Comparison of ENCODE assay signal across 15 cellular contexts in genomic region chr14:89252887-89253532, GRCh38.
DNase-seq lines count a peak whose midpoint lies in the region; ATAC-seq and TF ChIP-seq lines count a peak whose summit lies in the region.
"Had no signal": no experiment of that assay in that cellular context is flagged by ENCODE, and none has a peak within 500 bp of the region (broad histone marks: within the 10 kb centered on the region; RNA-seq: fewer than 3 reads in every experiment).

No MANE protein-coding gene starts in this region.

- no peak overlapping the region for H3K27ac ChIP-seq in C4-2B
- no peak overlapping the region for H3K27ac ChIP-seq in brain microvascular endothelial cell
- no peak overlapping the region for H3K27ac ChIP-seq in liver (ENCODE audit: low read depth in 1 of 2, low read length in 2 of 2)
- H3K27ac ChIP-seq: SK-N-MC had no signal

- peak; percentile 64 to 72 for TF ChIP-seq RAD21 in liver (IDR thresholded peaks at IDR 0.05)

- TF ChIP-seq CTCF in C4-2B (conservative IDR thresholded peaks at IDR 0.05) (peak; percentile 49), LNCAP (IDR thresholded peaks at IDR 0.05) (peak; percentile 33; the same call in 1 of the 2 replicates), brain microvascular endothelial cell (IDR thresholded peaks at IDR 0.05; ENCODE audit: low read depth, low read length, missing control alignments) (peak; percentile 38), liver (IDR thresholded peaks at IDR 0.05; ENCODE audit: low read depth, low read length, missing input control) (peak; percentile 24)

- in situ Hi-C loops in brain microvascular endothelial cell (cut with HindIII; ENCODE audit: low pct_ligation_motif_present, low sequenced_read_pairs) = no loop called here

- no peaks in the 10 kb centered on the region for H3K9me3 ChIP-seq in liver (ENCODE audit: control insufficient read depth in 4 of 4, low read length in 3 of 4)

- no peak for DNase-seq in brain microvascular endothelial cell
- no peak for DNase-seq in D341Med (ENCODE audit: low spot score)
- no peak for DNase-seq in NCI-H345 (lab: John Stamatoyannopoulos, UW)
- DNase-seq: activated CD4-positive, alpha-beta T cell treated with anti-CD3 and anti-CD28 coated beads, Interleukin-2, amount 50 U/mL, for 48 hours; activated naive CD4-positive, alpha-beta T cell treated with anti-CD3 and anti-CD28 coated beads, Interleukin-2, amount 10 ng/mL, durations not matched to agents 7 days and 5 days; CD8-positive, alpha-beta T cell; effector memory CD8-positive, alpha-beta T cell; NCI-H510A treated with DMSO at 0.1 percent for 48 hours; stimulated activated naive CD4-positive, alpha-beta T cell had no signal

- peaks cover 0 to under 1% (median 0%) of the 10 kb centered on the region in 4 donors for H3K4me1 ChIP-seq in liver (ENCODE audit: control insufficient read depth in 4 of 4, insufficient read depth in 4 of 4, low read length in 3 of 4)

- H3K27me3 ChIP-seq in brain microvascular endothelial cell (replicated peaks) = no peaks in the 10 kb centered on the region
- H3K27me3 ChIP-seq in liver (ENCODE audit: control insufficient read depth in 4 of 4, insufficient read depth in 4 of 4, low read length in 3 of 4) = no peaks in the 10 kb centered on the region

- 70% methylated on average over 15 of the region's 15 CpGs for WGBS in liver

- no peaks in the 10 kb centered on the region for H3K36me3 ChIP-seq in brain microvascular endothelial cell (replicated peaks)
- peaks cover 0 to 4% (median 0%) of the 10 kb centered on the region in 4 donors for H3K36me3 ChIP-seq in liver (ENCODE audit: control insufficient read depth in 4 of 4, insufficient read depth in 3 of 4, low read depth in 1 of 4, low read length in 3 of 4)

- H3K4me3 ChIP-seq in brain microvascular endothelial cell (ENCODE audit: low read depth, low read length) = no peak overlapping the region
- no peak overlapping the region for H3K4me3 ChIP-seq in liver (ENCODE audit: low read depth in 1 of 3, low read length in 3 of 3)
- H3K4me3 ChIP-seq: SK-N-MC had no signal

- H3K9ac ChIP-seq in liver (ENCODE audit: low read depth in 1 of 2, low read length in 2 of 2) = no peak overlapping the region

- no peak for ATAC-seq in HG02884 (IDR thresholded peaks at IDR 0.05; ENCODE audit: unreplicated experiment)
- ATAC-seq in GM19023 (IDR thresholded peaks at IDR 0.05; ENCODE audit: unreplicated experiment) = no peak
- ATAC-seq: CD8-positive, alpha-beta T cell; effector memory CD8-positive, alpha-beta T cell had no signal

TF ChIP-seq in liver, 16 proteins besides CTCF, POLR2A, EP300 and RAD21:
- TF ChIP-seq ZBTB33 (IDR thresholded peaks at IDR 0.05) (no peak), TAF1 (conservative IDR thresholded peaks at IDR 0.05) (no peak), HNF4A (conservative IDR thresholded peaks at IDR 0.05) (no peak), JUND (IDR thresholded peaks at IDR 0.05) (no peak), FOXA1 (IDR thresholded peaks at IDR 0.05) (no peak), MAX (IDR thresholded peaks at IDR 0.05) (no peak), SP1 (IDR thresholded peaks at IDR 0.05) (no peak), YY1 (IDR thresholded peaks at IDR 0.05) (no peak), ATF3 (IDR thresholded peaks at IDR 0.05) (no peak), FOXA2 (IDR thresholded peaks at IDR 0.05) (no peak), GABPA (IDR thresholded peaks at IDR 0.05 in 1 of 2, conservative IDR thresholded peaks at IDR 0.05 in 1 of 2) (no peak), NR2F2 (IDR thresholded peaks at IDR 0.05) (no peak), RXRA (IDR thresholded peaks at IDR 0.05) (no peak)
